1 cellular context compared by ENCODE assay signal in the genomic region with DNA sequence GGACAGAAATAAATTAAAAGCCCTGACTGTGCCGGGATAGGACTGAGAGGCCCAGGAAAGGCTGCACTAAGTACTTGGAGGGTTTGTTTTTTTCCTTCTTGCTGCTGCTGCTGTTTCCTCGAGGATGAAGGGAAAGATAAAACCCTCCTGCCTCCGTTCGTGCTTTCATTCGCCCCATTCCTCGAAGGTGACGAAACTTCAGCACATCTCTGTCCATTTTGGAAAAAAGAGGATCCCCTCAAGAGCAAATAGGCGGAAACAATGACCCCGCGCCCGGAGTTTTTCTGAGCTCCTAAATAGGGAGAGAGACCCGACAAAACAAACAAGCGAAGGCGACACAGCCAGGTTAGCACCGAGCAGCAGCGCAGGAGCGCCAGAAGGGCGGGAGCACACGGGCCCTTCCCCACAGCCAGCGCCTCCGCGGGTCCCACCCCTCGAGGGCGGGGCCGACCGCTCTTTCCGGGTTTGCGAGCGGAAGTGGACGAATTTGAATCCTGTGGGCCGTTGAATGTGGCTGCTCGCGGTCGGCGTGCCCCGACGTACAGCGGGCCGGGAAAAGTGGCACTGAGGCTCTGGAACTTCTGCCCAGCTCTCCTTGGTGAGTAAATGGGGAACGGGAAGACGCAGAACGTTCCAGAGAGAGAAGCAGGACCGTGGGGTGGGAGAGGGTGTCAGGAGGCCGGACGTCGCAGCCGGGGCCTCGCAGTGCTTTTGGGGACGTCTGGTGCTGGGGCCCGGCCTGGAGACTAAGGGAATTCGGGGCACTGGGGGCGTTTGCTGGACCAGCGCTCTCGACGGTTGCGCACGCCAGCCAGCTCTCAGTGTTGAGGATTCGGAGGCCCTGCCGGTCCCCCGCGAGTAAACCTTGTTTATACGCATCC.
TF ChIP-seq lines count a peak whose summit lies in the region.

Gene G2E3, plus strand, starts transcription at position 484 of the 881 bp plus-strand sequence. CDS start 21,922 bp downstream, outside the sequence.

TF ChIP-seq in HepG2, 621 proteins besides CTCF, POLR2A, EP300 and RAD21 (continued from another document and continues in another):
- TF ChIP-seq, protein P1, sequence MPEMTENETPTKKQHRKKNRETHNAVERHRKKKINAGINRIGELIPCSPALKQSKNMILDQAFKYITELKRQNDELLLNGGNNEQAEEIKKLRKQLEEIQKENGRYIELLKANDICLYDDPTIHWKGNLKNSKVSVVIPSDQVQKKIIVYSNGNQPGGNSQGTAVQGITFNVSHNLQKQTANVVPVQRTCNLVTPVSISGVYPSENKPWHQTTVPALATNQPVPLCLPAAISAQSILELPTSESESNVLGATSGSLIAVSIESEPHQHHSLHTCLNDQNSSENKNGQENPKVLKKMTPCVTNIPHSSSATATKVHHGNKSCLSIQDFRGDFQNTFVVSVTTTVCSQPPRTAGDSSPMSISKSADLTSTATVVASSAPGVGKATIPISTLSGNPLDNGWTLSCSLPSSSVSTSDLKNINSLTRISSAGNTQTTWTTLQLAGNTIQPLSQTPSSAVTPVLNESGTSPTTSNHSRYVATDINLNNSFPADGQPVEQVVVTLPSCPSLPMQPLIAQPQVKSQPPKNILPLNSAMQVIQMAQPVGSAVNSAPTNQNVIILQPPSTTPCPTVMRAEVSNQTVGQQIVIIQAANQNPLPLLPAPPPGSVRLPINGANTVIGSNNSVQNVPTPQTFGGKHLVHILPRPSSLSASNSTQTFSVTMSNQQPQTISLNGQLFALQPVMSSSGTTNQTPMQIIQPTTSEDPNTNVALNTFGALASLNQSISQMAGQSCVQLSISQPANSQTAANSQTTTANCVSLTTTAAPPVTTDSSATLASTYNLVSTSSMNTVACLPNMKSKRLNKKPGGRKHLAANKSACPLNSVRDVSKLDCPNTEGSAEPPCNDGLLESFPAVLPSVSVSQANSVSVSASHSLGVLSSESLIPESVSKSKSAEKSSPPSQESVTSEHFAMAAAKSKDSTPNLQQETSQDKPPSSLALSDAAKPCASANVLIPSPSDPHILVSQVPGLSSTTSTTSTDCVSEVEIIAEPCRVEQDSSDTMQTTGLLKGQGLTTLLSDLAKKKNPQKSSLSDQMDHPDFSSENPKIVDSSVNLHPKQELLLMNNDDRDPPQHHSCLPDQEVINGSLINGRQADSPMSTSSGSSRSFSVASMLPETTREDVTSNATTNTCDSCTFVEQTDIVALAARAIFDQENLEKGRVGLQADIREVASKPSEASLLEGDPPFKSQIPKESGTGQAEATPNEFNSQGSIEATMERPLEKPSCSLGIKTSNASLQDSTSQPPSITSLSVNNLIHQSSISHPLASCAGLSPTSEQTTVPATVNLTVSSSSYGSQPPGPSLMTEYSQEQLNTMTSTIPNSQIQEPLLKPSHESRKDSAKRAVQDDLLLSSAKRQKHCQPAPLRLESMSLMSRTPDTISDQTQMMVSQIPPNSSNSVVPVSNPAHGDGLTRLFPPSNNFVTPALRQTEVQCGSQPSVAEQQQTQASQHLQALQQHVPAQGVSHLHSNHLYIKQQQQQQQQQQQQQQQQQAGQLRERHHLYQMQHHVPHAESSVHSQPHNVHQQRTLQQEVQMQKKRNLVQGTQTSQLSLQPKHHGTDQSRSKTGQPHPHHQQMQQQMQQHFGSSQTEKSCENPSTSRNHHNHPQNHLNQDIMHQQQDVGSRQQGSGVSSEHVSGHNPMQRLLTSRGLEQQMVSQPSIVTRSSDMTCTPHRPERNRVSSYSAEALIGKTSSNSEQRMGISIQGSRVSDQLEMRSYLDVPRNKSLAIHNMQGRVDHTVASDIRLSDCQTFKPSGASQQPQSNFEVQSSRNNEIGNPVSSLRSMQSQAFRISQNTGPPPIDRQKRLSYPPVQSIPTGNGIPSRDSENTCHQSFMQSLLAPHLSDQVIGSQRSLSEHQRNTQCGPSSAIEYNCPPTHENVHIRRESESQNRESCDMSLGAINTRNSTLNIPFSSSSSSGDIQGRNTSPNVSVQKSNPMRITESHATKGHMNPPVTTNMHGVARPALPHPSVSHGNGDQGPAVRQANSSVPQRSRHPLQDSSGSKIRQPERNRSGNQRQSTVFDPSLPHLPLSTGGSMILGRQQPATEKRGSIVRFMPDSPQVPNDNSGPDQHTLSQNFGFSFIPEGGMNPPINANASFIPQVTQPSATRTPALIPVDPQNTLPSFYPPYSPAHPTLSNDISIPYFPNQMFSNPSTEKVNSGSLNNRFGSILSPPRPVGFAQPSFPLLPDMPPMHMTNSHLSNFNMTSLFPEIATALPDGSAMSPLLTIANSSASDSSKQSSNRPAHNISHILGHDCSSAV (CRISPR knock-in tag; IDR thresholded peaks at IDR 0.05; ENCODE audit: borderline replicate concordance) = peak; percentile 99; the same call in 1 of the 2 replicates
- TF ChIP-seq, protein P2, sequence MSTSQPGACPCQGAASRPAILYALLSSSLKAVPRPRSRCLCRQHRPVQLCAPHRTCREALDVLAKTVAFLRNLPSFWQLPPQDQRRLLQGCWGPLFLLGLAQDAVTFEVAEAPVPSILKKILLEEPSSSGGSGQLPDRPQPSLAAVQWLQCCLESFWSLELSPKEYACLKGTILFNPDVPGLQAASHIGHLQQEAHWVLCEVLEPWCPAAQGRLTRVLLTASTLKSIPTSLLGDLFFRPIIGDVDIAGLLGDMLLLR (CRISPR knock-in tag; IDR thresholded peaks at IDR 0.05) = peak; percentile 96
- TF ChIP-seq BCL3 (CRISPR knock-in tag; IDR thresholded peaks at IDR 0.05) = peak; percentile 99
- peak; percentile 72 for TF ChIP-seq ZBTB7A (CRISPR knock-in tag; IDR thresholded peaks at IDR 0.05)
- TF ChIP-seq ETV5 (CRISPR knock-in tag; IDR thresholded peaks at IDR 0.05; ENCODE audit: borderline replicate concordance) = peak; percentile 96
- TF ChIP-seq ZFP36 (IDR thresholded peaks at IDR 0.05; ENCODE audit: borderline replicate concordance, low read depth, low read length, partially characterized antibody) = no peak
- TF ChIP-seq RERE (CRISPR knock-in tag; IDR thresholded peaks at IDR 0.05; ENCODE audit: low read depth) = peak; percentile 59
- TF ChIP-seq FOXJ3 (CRISPR knock-in tag; IDR thresholded peaks at IDR 0.05; ENCODE audit: borderline replicate concordance) = peak; percentile 80
- TF ChIP-seq, protein P3, sequence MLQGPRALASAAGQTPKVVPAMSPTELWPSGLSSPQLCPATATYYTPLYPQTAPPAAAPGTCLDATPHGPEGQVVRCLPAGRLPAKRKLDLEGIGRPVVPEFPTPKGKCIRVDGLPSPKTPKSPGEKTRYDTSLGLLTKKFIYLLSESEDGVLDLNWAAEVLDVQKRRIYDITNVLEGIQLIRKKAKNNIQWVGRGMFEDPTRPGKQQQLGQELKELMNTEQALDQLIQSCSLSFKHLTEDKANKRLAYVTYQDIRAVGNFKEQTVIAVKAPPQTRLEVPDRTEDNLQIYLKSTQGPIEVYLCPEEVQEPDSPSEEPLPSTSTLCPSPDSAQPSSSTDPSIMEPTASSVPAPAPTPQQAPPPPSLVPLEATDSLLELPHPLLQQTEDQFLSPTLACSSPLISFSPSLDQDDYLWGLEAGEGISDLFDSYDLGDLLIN (CRISPR knock-in tag; IDR thresholded peaks at IDR 0.05; ENCODE audit: borderline replicate concordance) = peak; percentile 94
- TF ChIP-seq, protein P4, sequence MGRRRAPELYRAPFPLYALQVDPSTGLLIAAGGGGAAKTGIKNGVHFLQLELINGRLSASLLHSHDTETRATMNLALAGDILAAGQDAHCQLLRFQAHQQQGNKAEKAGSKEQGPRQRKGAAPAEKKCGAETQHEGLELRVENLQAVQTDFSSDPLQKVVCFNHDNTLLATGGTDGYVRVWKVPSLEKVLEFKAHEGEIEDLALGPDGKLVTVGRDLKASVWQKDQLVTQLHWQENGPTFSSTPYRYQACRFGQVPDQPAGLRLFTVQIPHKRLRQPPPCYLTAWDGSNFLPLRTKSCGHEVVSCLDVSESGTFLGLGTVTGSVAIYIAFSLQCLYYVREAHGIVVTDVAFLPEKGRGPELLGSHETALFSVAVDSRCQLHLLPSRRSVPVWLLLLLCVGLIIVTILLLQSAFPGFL (CRISPR knock-in tag; IDR thresholded peaks at IDR 0.05) = peak; percentile 94; the same call in 1 of the 2 replicates
- TF ChIP-seq, protein P5, sequence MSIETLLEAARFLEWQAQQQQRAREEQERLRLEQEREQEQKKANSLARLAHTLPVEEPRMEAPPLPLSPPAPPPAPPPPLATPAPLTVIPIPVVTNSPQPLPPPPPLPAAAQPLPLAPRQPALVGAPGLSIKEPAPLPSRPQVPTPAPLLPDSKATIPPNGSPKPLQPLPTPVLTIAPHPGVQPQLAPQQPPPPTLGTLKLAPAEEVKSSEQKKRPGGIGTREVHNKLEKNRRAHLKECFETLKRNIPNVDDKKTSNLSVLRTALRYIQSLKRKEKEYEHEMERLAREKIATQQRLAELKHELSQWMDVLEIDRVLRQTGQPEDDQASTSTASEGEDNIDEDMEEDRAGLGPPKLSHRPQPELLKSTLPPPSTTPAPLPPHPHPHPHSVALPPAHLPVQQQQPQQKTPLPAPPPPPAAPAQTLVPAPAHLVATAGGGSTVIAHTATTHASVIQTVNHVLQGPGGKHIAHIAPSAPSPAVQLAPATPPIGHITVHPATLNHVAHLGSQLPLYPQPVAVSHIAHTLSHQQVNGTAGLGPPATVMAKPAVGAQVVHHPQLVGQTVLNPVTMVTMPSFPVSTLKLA (IDR thresholded peaks at IDR 0.05) = peak; percentile 38
- peak; percentile 94 for TF ChIP-seq BRCA1 (CRISPR knock-in tag; IDR thresholded peaks at IDR 0.05)
- peak; percentile 94 for TF ChIP-seq PTBP1 (IDR thresholded peaks at IDR 0.05; ENCODE audit: low read depth, low read length, poor library complexity, severe bottlenecking)
- no peak for TF ChIP-seq TRIM24 (CRISPR knock-in tag; IDR thresholded peaks at IDR 0.05)
- TF ChIP-seq ZNF501 (CRISPR knock-in tag; IDR thresholded peaks at IDR 0.05) = peak; percentile 100
- no peak for TF ChIP-seq TBP (CRISPR knock-in tag; IDR thresholded peaks at IDR 0.05)
- TF ChIP-seq, protein P6, sequence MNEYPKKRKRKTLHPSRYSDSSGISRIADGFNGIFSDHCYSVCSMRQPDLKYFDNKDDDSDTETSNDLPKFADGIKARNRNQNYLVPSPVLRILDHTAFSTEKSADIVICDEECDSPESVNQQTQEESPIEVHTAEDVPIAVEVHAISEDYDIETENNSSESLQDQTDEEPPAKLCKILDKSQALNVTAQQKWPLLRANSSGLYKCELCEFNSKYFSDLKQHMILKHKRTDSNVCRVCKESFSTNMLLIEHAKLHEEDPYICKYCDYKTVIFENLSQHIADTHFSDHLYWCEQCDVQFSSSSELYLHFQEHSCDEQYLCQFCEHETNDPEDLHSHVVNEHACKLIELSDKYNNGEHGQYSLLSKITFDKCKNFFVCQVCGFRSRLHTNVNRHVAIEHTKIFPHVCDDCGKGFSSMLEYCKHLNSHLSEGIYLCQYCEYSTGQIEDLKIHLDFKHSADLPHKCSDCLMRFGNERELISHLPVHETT (CRISPR knock-in tag; conservative IDR thresholded peaks at IDR 0.05) = peak; percentile 93
- no peak for TF ChIP-seq IKZF1 (IDR thresholded peaks at IDR 0.05)
- peak; percentile 58; the same call in 1 of the 2 replicates for TF ChIP-seq PLSCR1 (CRISPR knock-in tag; IDR thresholded peaks at IDR 0.05; ENCODE audit: borderline replicate concordance)
- TF ChIP-seq, protein P7, sequence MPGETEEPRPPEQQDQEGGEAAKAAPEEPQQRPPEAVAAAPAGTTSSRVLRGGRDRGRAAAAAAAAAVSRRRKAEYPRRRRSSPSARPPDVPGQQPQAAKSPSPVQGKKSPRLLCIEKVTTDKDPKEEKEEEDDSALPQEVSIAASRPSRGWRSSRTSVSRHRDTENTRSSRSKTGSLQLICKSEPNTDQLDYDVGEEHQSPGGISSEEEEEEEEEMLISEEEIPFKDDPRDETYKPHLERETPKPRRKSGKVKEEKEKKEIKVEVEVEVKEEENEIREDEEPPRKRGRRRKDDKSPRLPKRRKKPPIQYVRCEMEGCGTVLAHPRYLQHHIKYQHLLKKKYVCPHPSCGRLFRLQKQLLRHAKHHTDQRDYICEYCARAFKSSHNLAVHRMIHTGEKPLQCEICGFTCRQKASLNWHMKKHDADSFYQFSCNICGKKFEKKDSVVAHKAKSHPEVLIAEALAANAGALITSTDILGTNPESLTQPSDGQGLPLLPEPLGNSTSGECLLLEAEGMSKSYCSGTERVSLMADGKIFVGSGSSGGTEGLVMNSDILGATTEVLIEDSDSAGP (CRISPR knock-in tag; IDR thresholded peaks at IDR 0.05; ENCODE audit: borderline replicate concordance) = peak; percentile 98
- no peak; the same call in 1 of the 2 replicates for TF ChIP-seq NFRKB (IDR thresholded peaks at IDR 0.05)
